Comparison of ENCODE assay signal across 8 cellular contexts in the genomic region with DNA sequence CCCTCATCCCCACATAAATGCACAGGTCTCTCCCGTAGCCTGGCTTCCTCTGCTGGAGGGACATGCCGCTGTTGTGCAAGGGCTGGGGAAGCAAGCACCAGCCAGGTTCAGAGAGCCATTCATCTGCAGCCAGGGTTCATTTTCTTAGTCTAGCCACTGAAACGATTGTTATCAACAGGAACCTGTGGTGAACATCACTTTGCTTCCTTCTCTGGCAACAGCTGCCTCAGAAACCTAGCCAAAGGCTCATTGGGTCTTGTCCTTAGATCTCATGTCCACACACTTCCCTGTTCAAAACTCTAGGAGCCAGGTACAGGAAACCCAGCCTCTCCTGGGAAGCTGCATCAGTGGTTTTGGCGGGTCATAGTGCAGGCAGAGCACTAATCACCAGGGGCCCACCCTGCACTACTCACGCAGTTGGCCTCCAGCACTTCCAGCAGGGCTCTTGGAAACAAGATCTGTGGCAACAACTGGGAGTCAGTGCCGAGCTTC. TPM values are rescaled to one million over a fixed set of nuclear protein-coding genes. Genes with fewer than 3 reads are reported as not detected.
DNase-seq lines count a peak whose midpoint lies in the region; ATAC-seq and TF ChIP-seq lines count a peak whose summit lies in the region.

No MANE protein-coding gene starts in this region.

- H3K27me3 Mint-ChIP-seq in activated T-cell treated with anti-CD3 and anti-CD28 coated beads, Interleukin-2, amount 50 U/mL, for 72 hours (ENCODE audit: low read depth): no peaks in the 10 kb centered on the region

- H3K9me3 ChIP-seq in BLaER1 (no peaks in the 10 kb centered on the region), left lung (no peaks in the 10 kb centered on the region)

- no peaks in the 10 kb centered on the region for H3K9me3 Mint-ChIP-seq in activated T-cell treated with anti-CD3 and anti-CD28 coated beads, Interleukin-2, amount 50 U/mL, for 72 hours

- intact Hi-C loops in left lung (cut with DNase I): no loop called here

- no peak for TF ChIP-seq CTCF in left lung (IDR thresholded peaks at IDR 0.05)

- H3K4me3 Mint-ChIP-seq in activated T-cell treated with anti-CD3 and anti-CD28 coated beads, Interleukin-2, amount 50 U/mL, for 72 hours: peak overlapping the region; percentile 54 to 82

- H3K9ac ChIP-seq in BLaER1: no peak overlapping the region

- peaks cover 20% of the 10 kb centered on the region for H3K4me1 ChIP-seq in BLaER1
- H3K4me1 ChIP-seq in left lung: peaks cover 0 to 10% of the 10 kb centered on the region in 2 donors

- H3K36me3 ChIP-seq in BLaER1: peaks cover 46% of the 10 kb centered on the region
- H3K36me3 ChIP-seq in left lung: peaks cover 0 to 39% of the 10 kb centered on the region in 2 donors

- H3K4me2 ChIP-seq in BLaER1: peak overlapping the region; percentile 57

- H3K27ac Mint-ChIP-seq in activated T-cell treated with anti-CD3 and anti-CD28 coated beads, Interleukin-2, amount 50 U/mL, for 72 hours: peak overlapping the region; percentile 84

- peaks cover 7 to 23% of the 10 kb centered on the region in 2 donors for H3K36me3 Mint-ChIP-seq in activated T-cell treated with anti-CD3 and anti-CD28 coated beads, Interleukin-2, amount 50 U/mL, for 72 hours (ENCODE audit: insufficient read depth in 2 of 2)

- peaks cover 49% of the 10 kb centered on the region for H4K20me1 ChIP-seq in BLaER1

- H3K4me1 Mint-ChIP-seq in activated T-cell treated with anti-CD3 and anti-CD28 coated beads, Interleukin-2, amount 50 U/mL, for 72 hours (ENCODE audit: low read depth): peaks cover 94% of the 10 kb centered on the region

- H3K27me3 ChIP-seq in BLaER1 (no peaks in the 10 kb centered on the region), left lung (no peaks in the 10 kb centered on the region)

- peak; percentile 61 for DNase-seq in activated T-cell treated with anti-CD3 and anti-CD28 coated beads, Interleukin-2, amount 50 U/mL, for 72 hours
- DNase-seq in left lung (no peak), HT-29 (ENCODE audit: low spot score) (no peak), NCI-H446 (lab: John Stamatoyannopoulos, UW) (no peak), superior temporal gyrus (ENCODE audit: extremely low spot score) (no peak)

- no peak overlapping the region for H3K27ac ChIP-seq in BLaER1
- H3K27ac ChIP-seq in left lung: peak overlapping the region in 1 of 2 donors; percentile 38

- H3K4me3 ChIP-seq in BLaER1: no peak overlapping the region
- no peak overlapping the region for H3K4me3 ChIP-seq in left lung

- peak; percentile 66 for ATAC-seq in GM19397 (IDR thresholded peaks at IDR 0.05; ENCODE audit: unreplicated experiment)
- peak; percentile 67 for ATAC-seq in HG03565 (IDR thresholded peaks at IDR 0.05; ENCODE audit: unreplicated experiment)
- peak; percentile 56 to 67 for ATAC-seq in activated T-cell treated with anti-CD3 and anti-CD28 coated beads, Interleukin-2, amount 50 U/mL, for 72 hours (replicated peaks in 1 of 2)
- peak; percentile 40 for ATAC-seq in left lung

RNA-seq across cellular contexts. Expression of a gene that starts 47.0 kb away (rescaled TPM):
- 10 to 100 TPM; 34.3 to 52.0 TPM for total RNA-seq in activated T-cell treated with anti-CD3 and anti-CD28 coated beads, Interleukin-2, amount 50 U/mL, for 72 hours
- 10 to 100 TPM in 1 of 2 donors, 1 to 10 TPM in 1; 8.4 to 14.3 TPM for total RNA-seq in left lung
- total RNA-seq in HT-29 (2014; rRNA removed; shearing (Covaris generic)): 5.7 and 7.0 TPM in 2 replicates

RNA-seq across cellular contexts. Expression of a gene that starts 47.3 kb away (rescaled TPM):
- 10 to 100 TPM; 23.4 to 26.1 TPM for total RNA-seq in activated T-cell treated with anti-CD3 and anti-CD28 coated beads, Interleukin-2, amount 50 U/mL, for 72 hours
- total RNA-seq in left lung: 10 to 100 TPM; 21.9 to 30.4 TPM
- 2.2 and 2.7 TPM in 2 replicates for total RNA-seq in HT-29 (2014; rRNA removed; shearing (Covaris generic))

Comparison
In these comparisons a context has a peak if more than half of its experiments do, and no peak if none do; other contexts are left out.
1. DNase-seq: peak in activated T-cell treated with anti-CD3 and anti-CD28 coated beads, Interleukin-2, amount 50 U/mL, for 72 hours (2 of 2); none in left lung (0 of 2), HT-29 (single experiment), NCI-H446 (0 of 2) and superior temporal gyrus (single experiment).
2. Peak in every context shown above with its lines, with median percentiles within 50 percentile points of each other: ATAC-seq.